ENCODE assay signal across 26 cellular contexts in the genomic region with DNA sequence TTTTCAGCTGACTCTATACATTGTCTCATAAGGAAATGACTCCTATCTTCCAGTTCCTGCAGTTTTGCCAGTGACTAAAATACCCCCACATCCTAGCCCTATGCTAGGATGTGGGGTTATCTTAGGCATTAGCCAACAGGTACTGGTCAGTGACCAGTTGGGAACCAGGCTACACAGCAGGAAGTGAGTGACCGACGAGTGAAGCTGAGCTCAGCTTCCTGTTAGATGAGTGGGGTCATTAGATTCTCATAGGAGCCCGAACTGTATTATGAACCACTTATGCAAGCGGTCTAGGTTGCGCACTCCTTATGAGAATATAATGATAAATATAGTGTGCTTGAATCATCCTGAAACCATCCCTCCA.
"Had no signal": no experiment of that assay in that cellular context is flagged by ENCODE, and none has a peak within 500 bp of the region (broad histone marks: within the 10 kb centered on the region; RNA-seq: fewer than 3 reads in every experiment).

No MANE protein-coding gene starts in this region.

- H3K9me3 ChIP-seq: body of pancreas, esophagus muscularis mucosa, gastrocnemius medialis, sigmoid colon, stomach, suprapubic skin, vagina had no signal

- H3K27me3 ChIP-seq: body of pancreas, dorsolateral prefrontal cortex, esophagus muscularis mucosa, gastrocnemius medialis, heart left ventricle, sigmoid colon, stomach, suprapubic skin, vagina had no signal

- ATAC-seq: activated CD4-positive, alpha-beta T cell treated with anti-CD3 and anti-CD28 coated beads for 36 hours; body of pancreas; effector memory CD8-positive, alpha-beta T cell; heart left ventricle; left ventricle myocardium superior; stimulated activated memory B cell treated with anti-CD40 and anti-IgM and Interleukin-4, amounts not matched to agents 10 μg/mL and 1 μg/mL and 100 μg/mL, for 72 hours; T-helper 17 cell had no signal

- H3K27ac Mint-ChIP-seq: activated B cell treated with CpG ODN at 0.5 μM for 24 hours; activated CD4-positive, alpha-beta T cell treated with anti-CD3 and anti-CD28 coated beads for 36 hours; activated naive CD8-positive, alpha-beta T cell treated with anti-CD3 and anti-CD28 coated beads for 36 hours; effector memory CD8-positive, alpha-beta T cell; memory B cell; stimulated activated memory B cell treated with anti-CD40 and anti-IgM and Interleukin-4, amounts not matched to agents 10 μg/mL and 1 μg/mL and 100 μg/mL, for 72 hours; T-helper 17 cell; type B pancreatic cell had no signal

- H3K4me2 ChIP-seq: smooth muscle cell had no signal

- H3K9me3 Mint-ChIP-seq: activated B cell treated with CpG ODN at 0.5 μM for 24 hours, nephron, type B pancreatic cell had no signal

- H3K4me1 Mint-ChIP-seq: activated B cell treated with CpG ODN at 0.5 μM for 24 hours; activated CD4-positive, alpha-beta T cell treated with anti-CD3 and anti-CD28 coated beads for 36 hours; activated naive CD8-positive, alpha-beta T cell treated with anti-CD3 and anti-CD28 coated beads for 36 hours; memory B cell; stimulated activated memory B cell treated with anti-CD40 and anti-IgM and Interleukin-4, amounts not matched to agents 10 μg/mL and 1 μg/mL and 100 μg/mL, for 72 hours; T-helper 17 cell had no signal

- H3K36me3 Mint-ChIP-seq: activated naive CD8-positive, alpha-beta T cell treated with anti-CD3 and anti-CD28 coated beads for 36 hours; memory B cell; stimulated activated memory B cell treated with anti-CD40 and anti-IgM and Interleukin-4, amounts not matched to agents 10 μg/mL and 1 μg/mL and 100 μg/mL, for 72 hours; type B pancreatic cell had no signal

- H3K27me3 Mint-ChIP-seq: activated B cell treated with CpG ODN at 0.5 μM for 24 hours; activated CD4-positive, alpha-beta T cell treated with anti-CD3 and anti-CD28 coated beads for 36 hours; activated naive CD8-positive, alpha-beta T cell treated with anti-CD3 and anti-CD28 coated beads for 36 hours; effector memory CD8-positive, alpha-beta T cell; memory B cell; stimulated activated memory B cell treated with anti-CD40 and anti-IgM and Interleukin-4, amounts not matched to agents 10 μg/mL and 1 μg/mL and 100 μg/mL, for 72 hours; T-helper 17 cell; type B pancreatic cell had no signal

- H3K4me3 Mint-ChIP-seq: activated B cell treated with CpG ODN at 0.5 μM for 24 hours; activated CD4-positive, alpha-beta T cell treated with anti-CD3 and anti-CD28 coated beads for 36 hours; activated naive CD8-positive, alpha-beta T cell treated with anti-CD3 and anti-CD28 coated beads for 36 hours; effector memory CD8-positive, alpha-beta T cell; memory B cell; nephron; stimulated activated memory B cell treated with anti-CD40 and anti-IgM and Interleukin-4, amounts not matched to agents 10 μg/mL and 1 μg/mL and 100 μg/mL, for 72 hours; T-helper 17 cell; type B pancreatic cell had no signal

- H3K4me1 ChIP-seq: body of pancreas, esophagus muscularis mucosa, heart left ventricle, stomach, suprapubic skin, vagina had no signal

- H3K36me3 ChIP-seq: esophagus muscularis mucosa, gastrocnemius medialis, heart left ventricle, sigmoid colon, stomach, suprapubic skin, vagina had no signal

- DNase-seq: activated B cell treated with CpG ODN at 0.5 μM for 24 hours; activated CD4-positive, alpha-beta T cell treated with anti-CD3 and anti-CD28 coated beads for 36 hours; activated CD4-positive, alpha-beta T cell treated with anti-CD3 and anti-CD28 coated beads, Interleukin-2, amount 50 U/mL, for 4 hours; activated naive CD4-positive, alpha-beta T cell treated with Interleukin-2 at 50 U/mL for 16 hours; activated naive CD8-positive, alpha-beta T cell treated with anti-CD3 and anti-CD28 coated beads for 36 hours; activated T-cell treated with anti-CD3 and anti-CD28 coated beads, Interleukin-2, amount 50 U/mL, for 48 hours; body of pancreas; dorsolateral prefrontal cortex; effector memory CD8-positive, alpha-beta T cell; gastrocnemius medialis; heart left ventricle; left ventricle myocardium superior; nucleus accumbens; posterior cingulate gyrus; sigmoid colon; stimulated activated CD4-positive, alpha-beta T cell treated with anti-CD3 and anti-CD28 coated beads, Interleukin-15, amount 100 ng/mL, for 24 hours; stomach; T-helper 17 cell had no signal

- H3K4me3 ChIP-seq: body of pancreas, dorsolateral prefrontal cortex, esophagus muscularis mucosa, gastrocnemius medialis, heart left ventricle, sigmoid colon, smooth muscle cell, stomach, suprapubic skin, vagina had no signal

- H3K27ac ChIP-seq: body of pancreas, esophagus muscularis mucosa, gastrocnemius medialis, stomach, suprapubic skin, vagina had no signal
